Comparison of ENCODE assay signal across 8 cellular contexts in genomic region chr1:154784924-154785531, GRCh38.
DNase-seq lines count a peak whose midpoint lies in the region; ATAC-seq and TF ChIP-seq lines count a peak whose summit lies in the region.

No MANE protein-coding gene starts in this region.

- ATAC-seq in HG03095 (IDR thresholded peaks at IDR 0.05; ENCODE audit: unreplicated experiment) (peak; percentile 84), HG03135 (IDR thresholded peaks at IDR 0.05; ENCODE audit: unreplicated experiment) (no peak)

- intact Hi-C loops in dorsolateral prefrontal cortex (cut with DNase I), result no loop called here

- no peaks in the 10 kb centered on the region for H3K36me3 ChIP-seq in neural progenitor cell

- H3K27ac ChIP-seq in neural progenitor cell, result no peak overlapping the region
- H3K27ac ChIP-seq in dorsolateral prefrontal cortex, result peak overlapping the region in 2 of 59 donors; percentile 19 to 35
- H3K27ac ChIP-seq in RWPE1, result no peak overlapping the region

- no peaks in the 10 kb centered on the region for H3K9me3 ChIP-seq in neural progenitor cell (ENCODE audit: low read depth)

- H4K20me1 ChIP-seq in neural progenitor cell (ENCODE audit: low read depth), result no peaks in the 10 kb centered on the region

- H2AFZ ChIP-seq in neural progenitor cell (replicated peaks), result no peak overlapping the region

- no peaks in the 10 kb centered on the region for H3K79me2 ChIP-seq in neural progenitor cell (ENCODE audit: low read depth)

- H3K27ac Mint-ChIP-seq in neural progenitor cell, result peak overlapping the region; percentile 6

- no peak overlapping the region for H3K9ac ChIP-seq in neural progenitor cell

- POLR2A ChIA-PET in RWPE1 (lab: Yijun Ruan, JAX; ENCODE audit: low non-redundant PET), result no interaction called here

- H3K27me3 ChIP-seq in neural progenitor cell (no peaks in the 10 kb centered on the region), dorsolateral prefrontal cortex (no peaks in the 10 kb centered on the region)

- TF ChIP-seq CTCF in neural progenitor cell (IDR thresholded peaks at IDR 0.05) (no peak), dorsolateral prefrontal cortex (IDR thresholded peaks at IDR 0.05 in 54 of 56, conservative IDR thresholded peaks at IDR 0.05 in 2 of 56; ENCODE audit: low read depth in 1 of 56, partially characterized antibody in 56 of 56) (no peak), RWPE1 (conservative IDR thresholded peaks at IDR 0.05; ENCODE audit: low read depth) (no peak)

- no peak overlapping the region for H3K4me3 Mint-ChIP-seq in neural progenitor cell

- no peaks in the 10 kb centered on the region for H3K36me3 Mint-ChIP-seq in neural progenitor cell

- H3K4me1 ChIP-seq in neural progenitor cell, result peaks cover 13% of the 10 kb centered on the region

- CTCF ChIA-PET in RWPE1 (lab: Yijun Ruan, JAX), result no interaction called here

- no peaks in the 10 kb centered on the region for H3K9me3 Mint-ChIP-seq in neural progenitor cell

- H3K4me3 ChIP-seq in neural progenitor cell (no peak overlapping the region), dorsolateral prefrontal cortex (no peak overlapping the region)

- no peaks in the 10 kb centered on the region for H3F3A ChIP-seq in neural progenitor cell (ENCODE audit: low read depth)

- H3K4me2 ChIP-seq in neural progenitor cell, result no peak overlapping the region

- peaks cover 40% of the 10 kb centered on the region for H3K4me1 Mint-ChIP-seq in neural progenitor cell

- DNase-seq in NCI-H1417 (lab: John Stamatoyannopoulos, UW) (peak in 2 of 3 experiments; percentile 25 to 50), NCI-H1417 treated with DMSO at 0.1 percent for 48 hours (lab: John Stamatoyannopoulos, UW) (no peak), neural progenitor cell (ENCODE audit: low spot score) (no peak), dorsolateral prefrontal cortex (no peak), RWPE1 (ENCODE audit: low spot score) (no peak)
- peak; percentile 29 for DNase-seq in activated CD8-positive, alpha-beta memory T cell treated with anti-CD3 and anti-CD28 coated beads, Interleukin-2, amount 50 U/mL, for 1 hour (ENCODE audit: extremely low read depth)

- H3K27me3 Mint-ChIP-seq in neural progenitor cell (ENCODE audit: insufficient read depth, low read depth), result peaks cover 3% of the 10 kb centered on the region

Comparison
In these comparisons a context has a peak if more than half of its experiments do, and no peak if none do; other contexts are left out.
1. DNase-seq: peak in NCI-H1417 (2 of 3) and activated CD8-positive, alpha-beta memory T cell treated with anti-CD3 and anti-CD28 coated beads, Interleukin-2, amount 50 U/mL, for 1 hour (single experiment); none in NCI-H1417 treated with DMSO at 0.1 percent for 48 hours (single experiment), neural progenitor cell (single experiment), dorsolateral prefrontal cortex (0 of 10) and RWPE1 (single experiment).